35 cellular contexts compared by ENCODE assay signal in the genomic region with DNA sequence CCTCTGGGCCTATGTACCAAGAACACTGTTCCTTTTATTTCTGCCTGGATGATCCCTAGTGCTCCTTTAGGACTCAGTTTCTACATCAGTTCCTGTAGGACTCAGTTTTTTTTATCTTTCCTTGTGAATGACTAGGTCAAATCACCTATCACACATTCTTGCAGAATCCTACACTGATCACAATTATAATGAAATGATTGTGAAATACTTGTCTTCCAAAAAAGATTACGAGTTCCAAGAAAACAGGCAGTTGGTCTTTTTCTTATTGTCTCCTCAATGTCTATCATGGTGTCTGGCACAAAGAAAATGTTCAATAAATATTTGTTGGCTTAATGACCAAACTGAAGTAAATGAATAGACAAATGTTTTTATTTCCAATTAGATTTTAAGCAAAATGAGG.
"Had no signal": no experiment of that assay in that cellular context is flagged by ENCODE, and none has a peak within 500 bp of the region (broad histone marks: within the 10 kb centered on the region; RNA-seq: fewer than 3 reads in every experiment).

No MANE protein-coding gene starts in this region.

- H3K27me3 ChIP-seq: MG63 had no signal

- H3K9me3 ChIP-seq: MG63 had no signal

- H3K36me3 ChIP-seq: MG63 had no signal

- DNase-seq: Karpas-422, Kasumi-1, MG63, MM.1S, MV-4-11, NCI-H1048, NCI-H1092, NCI-H1092 treated with DMSO at 0.1 percent for 48 hours, NCI-H1105, NCI-H1105 treated with DMSO at 0.1 percent for 48 hours, NCI-H1417, NCI-H1417 treated with DMSO at 0.1 percent for 48 hours, NCI-H1436, NCI-H1436 treated with DMSO at 0.1 percent for 48 hours, NCI-H146, NCI-H1694, NCI-H1694 treated with DMSO at 0.1 percent for 48 hours, NCI-H187, NCI-H187 treated with DMSO at 0.1 percent for 48 hours, NCI-H1930, NCI-H2029, NCI-H2029 treated with DMSO at 0.1 percent for 48 hours, NCI-H2081, NCI-H2081 treated with DMSO at 0.1 percent for 48 hours, NCI-H2107, NCI-H2171, NCI-H2171 treated with DMSO at 0.1 percent for 48 hours, NCI-H2227 treated with DMSO at 0.1 percent for 48 hours, NCI-H226, NCI-H345, NCI-H446, NCI-H446 treated with DMSO at 0.1 percent for 48 hours, NCI-H510A, NCI-H510A treated with DMSO at 0.1 percent for 48 hours, NCI-H524 had no signal

- H3K4me3 ChIP-seq: MG63 had no signal
